In the genomic region with DNA sequence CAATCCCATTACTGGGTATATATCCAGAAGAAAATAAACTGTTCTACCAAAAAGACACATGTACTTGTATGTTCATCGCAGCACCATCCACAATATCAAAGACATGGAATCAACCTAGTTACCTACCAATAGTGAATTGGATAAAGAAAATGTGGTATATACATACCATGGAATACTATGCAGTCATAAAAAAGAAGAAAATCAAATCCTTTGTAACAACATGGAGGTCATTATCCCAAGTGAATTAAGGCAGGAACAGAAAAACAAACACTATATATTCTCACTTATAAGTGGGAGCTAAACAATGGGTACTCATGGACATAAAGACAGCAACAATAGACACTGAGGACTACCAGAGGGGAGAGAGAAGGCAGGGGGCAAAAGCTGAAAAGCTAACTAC, we compare ENCODE assay signal across 2 cellular contexts.
TF ChIP-seq lines count a peak whose summit lies in the region.

No MANE protein-coding gene starts in this region.

TF ChIP-seq in SK-N-SH, 30 proteins besides CTCF, POLR2A, EP300 and RAD21 (continued from another document):
- TF ChIP-seq, protein P1, sequence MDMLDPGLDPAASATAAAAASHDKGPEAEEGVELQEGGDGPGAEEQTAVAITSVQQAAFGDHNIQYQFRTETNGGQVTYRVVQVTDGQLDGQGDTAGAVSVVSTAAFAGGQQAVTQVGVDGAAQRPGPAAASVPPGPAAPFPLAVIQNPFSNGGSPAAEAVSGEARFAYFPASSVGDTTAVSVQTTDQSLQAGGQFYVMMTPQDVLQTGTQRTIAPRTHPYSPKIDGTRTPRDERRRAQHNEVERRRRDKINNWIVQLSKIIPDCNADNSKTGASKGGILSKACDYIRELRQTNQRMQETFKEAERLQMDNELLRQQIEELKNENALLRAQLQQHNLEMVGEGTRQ (IDR thresholded peaks at IDR 0.05; ENCODE audit: borderline replicate concordance, low read depth, low read length) = no peak
- TF ChIP-seq, protein P2, sequence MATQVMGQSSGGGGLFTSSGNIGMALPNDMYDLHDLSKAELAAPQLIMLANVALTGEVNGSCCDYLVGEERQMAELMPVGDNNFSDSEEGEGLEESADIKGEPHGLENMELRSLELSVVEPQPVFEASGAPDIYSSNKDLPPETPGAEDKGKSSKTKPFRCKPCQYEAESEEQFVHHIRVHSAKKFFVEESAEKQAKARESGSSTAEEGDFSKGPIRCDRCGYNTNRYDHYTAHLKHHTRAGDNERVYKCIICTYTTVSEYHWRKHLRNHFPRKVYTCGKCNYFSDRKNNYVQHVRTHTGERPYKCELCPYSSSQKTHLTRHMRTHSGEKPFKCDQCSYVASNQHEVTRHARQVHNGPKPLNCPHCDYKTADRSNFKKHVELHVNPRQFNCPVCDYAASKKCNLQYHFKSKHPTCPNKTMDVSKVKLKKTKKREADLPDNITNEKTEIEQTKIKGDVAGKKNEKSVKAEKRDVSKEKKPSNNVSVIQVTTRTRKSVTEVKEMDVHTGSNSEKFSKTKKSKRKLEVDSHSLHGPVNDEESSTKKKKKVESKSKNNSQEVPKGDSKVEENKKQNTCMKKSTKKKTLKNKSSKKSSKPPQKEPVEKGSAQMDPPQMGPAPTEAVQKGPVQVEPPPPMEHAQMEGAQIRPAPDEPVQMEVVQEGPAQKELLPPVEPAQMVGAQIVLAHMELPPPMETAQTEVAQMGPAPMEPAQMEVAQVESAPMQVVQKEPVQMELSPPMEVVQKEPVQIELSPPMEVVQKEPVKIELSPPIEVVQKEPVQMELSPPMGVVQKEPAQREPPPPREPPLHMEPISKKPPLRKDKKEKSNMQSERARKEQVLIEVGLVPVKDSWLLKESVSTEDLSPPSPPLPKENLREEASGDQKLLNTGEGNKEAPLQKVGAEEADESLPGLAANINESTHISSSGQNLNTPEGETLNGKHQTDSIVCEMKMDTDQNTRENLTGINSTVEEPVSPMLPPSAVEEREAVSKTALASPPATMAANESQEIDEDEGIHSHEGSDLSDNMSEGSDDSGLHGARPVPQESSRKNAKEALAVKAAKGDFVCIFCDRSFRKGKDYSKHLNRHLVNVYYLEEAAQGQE (IDR thresholded peaks at IDR 0.05; ENCODE audit: low read depth, low read length) = no peak
- no peak for TF ChIP-seq CHD2 (IDR thresholded peaks at IDR 0.05; ENCODE audit: low read length, partially characterized antibody)
- TF ChIP-seq RCOR1 (IDR thresholded peaks at IDR 0.05; ENCODE audit: low read length) = no peak
TF ChIP-seq in SK-N-SH: peak in this region for 0.

TF ChIP-seq in SK-N-SH treated with all-trans-retinoic acid at 6 μM for 48 hours, 23 proteins besides CTCF, POLR2A, EP300 and RAD21 (continued from another document):
- TF ChIP-seq, protein P3, sequence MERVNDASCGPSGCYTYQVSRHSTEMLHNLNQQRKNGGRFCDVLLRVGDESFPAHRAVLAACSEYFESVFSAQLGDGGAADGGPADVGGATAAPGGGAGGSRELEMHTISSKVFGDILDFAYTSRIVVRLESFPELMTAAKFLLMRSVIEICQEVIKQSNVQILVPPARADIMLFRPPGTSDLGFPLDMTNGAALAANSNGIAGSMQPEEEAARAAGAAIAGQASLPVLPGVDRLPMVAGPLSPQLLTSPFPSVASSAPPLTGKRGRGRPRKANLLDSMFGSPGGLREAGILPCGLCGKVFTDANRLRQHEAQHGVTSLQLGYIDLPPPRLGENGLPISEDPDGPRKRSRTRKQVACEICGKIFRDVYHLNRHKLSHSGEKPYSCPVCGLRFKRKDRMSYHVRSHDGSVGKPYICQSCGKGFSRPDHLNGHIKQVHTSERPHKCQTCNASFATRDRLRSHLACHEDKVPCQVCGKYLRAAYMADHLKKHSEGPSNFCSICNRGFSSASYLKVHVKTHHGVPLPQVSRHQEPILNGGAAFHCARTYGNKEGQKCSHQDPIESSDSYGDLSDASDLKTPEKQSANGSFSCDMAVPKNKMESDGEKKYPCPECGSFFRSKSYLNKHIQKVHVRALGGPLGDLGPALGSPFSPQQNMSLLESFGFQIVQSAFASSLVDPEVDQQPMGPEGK (CRISPR knock-in tag; IDR thresholded peaks at IDR 0.05; ENCODE audit: borderline replicate concordance) = no peak
- TF ChIP-seq ZNF8 (CRISPR knock-in tag; IDR thresholded peaks at IDR 0.05) = no peak
- no peak for TF ChIP-seq ZFP3 (CRISPR knock-in tag; IDR thresholded peaks at IDR 0.05)
- TF ChIP-seq ISL1 (CRISPR knock-in tag; IDR thresholded peaks at IDR 0.05) = no peak
- TF ChIP-seq PPARA (CRISPR knock-in tag; IDR thresholded peaks at IDR 0.05; ENCODE audit: borderline replicate concordance) = no peak
- no peak for TF ChIP-seq ZFP30 (CRISPR knock-in tag; IDR thresholded peaks at IDR 0.05)
- no peak for TF ChIP-seq SNAI2 (CRISPR knock-in tag; IDR thresholded peaks at IDR 0.05)
- TF ChIP-seq RARB (CRISPR knock-in tag; IDR thresholded peaks at IDR 0.05) = no peak
- TF ChIP-seq, protein P4, sequence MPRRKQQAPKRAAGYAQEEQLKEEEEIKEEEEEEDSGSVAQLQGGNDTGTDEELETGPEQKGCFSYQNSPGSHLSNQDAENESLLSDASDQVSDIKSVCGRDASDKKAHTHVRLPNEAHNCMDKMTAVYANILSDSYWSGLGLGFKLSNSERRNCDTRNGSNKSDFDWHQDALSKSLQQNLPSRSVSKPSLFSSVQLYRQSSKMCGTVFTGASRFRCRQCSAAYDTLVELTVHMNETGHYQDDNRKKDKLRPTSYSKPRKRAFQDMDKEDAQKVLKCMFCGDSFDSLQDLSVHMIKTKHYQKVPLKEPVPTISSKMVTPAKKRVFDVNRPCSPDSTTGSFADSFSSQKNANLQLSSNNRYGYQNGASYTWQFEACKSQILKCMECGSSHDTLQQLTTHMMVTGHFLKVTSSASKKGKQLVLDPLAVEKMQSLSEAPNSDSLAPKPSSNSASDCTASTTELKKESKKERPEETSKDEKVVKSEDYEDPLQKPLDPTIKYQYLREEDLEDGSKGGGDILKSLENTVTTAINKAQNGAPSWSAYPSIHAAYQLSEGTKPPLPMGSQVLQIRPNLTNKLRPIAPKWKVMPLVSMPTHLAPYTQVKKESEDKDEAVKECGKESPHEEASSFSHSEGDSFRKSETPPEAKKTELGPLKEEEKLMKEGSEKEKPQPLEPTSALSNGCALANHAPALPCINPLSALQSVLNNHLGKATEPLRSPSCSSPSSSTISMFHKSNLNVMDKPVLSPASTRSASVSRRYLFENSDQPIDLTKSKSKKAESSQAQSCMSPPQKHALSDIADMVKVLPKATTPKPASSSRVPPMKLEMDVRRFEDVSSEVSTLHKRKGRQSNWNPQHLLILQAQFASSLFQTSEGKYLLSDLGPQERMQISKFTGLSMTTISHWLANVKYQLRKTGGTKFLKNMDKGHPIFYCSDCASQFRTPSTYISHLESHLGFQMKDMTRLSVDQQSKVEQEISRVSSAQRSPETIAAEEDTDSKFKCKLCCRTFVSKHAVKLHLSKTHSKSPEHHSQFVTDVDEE (CRISPR knock-in tag; IDR thresholded peaks at IDR 0.05) = no peak
- no peak for TF ChIP-seq CSDC2 (CRISPR knock-in tag; IDR thresholded peaks at IDR 0.05)
- TF ChIP-seq ZNF70 (CRISPR knock-in tag; IDR thresholded peaks at IDR 0.05) = no peak
- TF ChIP-seq, protein P5, sequence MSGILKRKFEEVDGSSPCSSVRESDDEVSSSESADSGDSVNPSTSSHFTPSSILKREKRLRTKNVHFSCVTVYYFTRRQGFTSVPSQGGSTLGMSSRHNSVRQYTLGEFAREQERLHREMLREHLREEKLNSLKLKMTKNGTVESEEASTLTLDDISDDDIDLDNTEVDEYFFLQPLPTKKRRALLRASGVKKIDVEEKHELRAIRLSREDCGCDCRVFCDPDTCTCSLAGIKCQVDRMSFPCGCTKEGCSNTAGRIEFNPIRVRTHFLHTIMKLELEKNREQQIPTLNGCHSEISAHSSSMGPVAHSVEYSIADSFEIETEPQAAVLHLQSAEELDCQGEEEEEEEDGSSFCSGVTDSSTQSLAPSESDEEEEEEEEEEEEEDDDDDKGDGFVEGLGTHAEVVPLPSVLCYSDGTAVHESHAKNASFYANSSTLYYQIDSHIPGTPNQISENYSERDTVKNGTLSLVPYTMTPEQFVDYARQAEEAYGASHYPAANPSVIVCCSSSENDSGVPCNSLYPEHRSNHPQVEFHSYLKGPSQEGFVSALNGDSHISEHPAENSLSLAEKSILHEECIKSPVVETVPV (CRISPR knock-in tag; IDR thresholded peaks at IDR 0.05) = no peak
- no peak for TF ChIP-seq ZC3H10 (CRISPR knock-in tag; IDR thresholded peaks at IDR 0.05)
- TF ChIP-seq, protein P6, sequence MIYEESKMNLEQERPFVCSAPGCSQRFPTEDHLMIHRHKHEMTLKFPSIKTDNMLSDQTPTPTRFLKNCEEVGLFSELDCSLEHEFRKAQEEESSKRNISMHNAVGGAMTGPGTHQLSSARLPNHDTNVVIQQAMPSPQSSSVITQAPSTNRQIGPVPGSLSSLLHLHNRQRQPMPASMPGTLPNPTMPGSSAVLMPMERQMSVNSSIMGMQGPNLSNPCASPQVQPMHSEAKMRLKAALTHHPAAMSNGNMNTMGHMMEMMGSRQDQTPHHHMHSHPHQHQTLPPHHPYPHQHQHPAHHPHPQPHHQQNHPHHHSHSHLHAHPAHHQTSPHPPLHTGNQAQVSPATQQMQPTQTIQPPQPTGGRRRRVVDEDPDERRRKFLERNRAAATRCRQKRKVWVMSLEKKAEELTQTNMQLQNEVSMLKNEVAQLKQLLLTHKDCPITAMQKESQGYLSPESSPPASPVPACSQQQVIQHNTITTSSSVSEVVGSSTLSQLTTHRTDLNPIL (CRISPR knock-in tag; IDR thresholded peaks at IDR 0.05; ENCODE audit: low read depth) = no peak
- no peak for TF ChIP-seq TCF4 (CRISPR knock-in tag; IDR thresholded peaks at IDR 0.05; ENCODE audit: borderline replicate concordance)
- TF ChIP-seq, protein P7, sequence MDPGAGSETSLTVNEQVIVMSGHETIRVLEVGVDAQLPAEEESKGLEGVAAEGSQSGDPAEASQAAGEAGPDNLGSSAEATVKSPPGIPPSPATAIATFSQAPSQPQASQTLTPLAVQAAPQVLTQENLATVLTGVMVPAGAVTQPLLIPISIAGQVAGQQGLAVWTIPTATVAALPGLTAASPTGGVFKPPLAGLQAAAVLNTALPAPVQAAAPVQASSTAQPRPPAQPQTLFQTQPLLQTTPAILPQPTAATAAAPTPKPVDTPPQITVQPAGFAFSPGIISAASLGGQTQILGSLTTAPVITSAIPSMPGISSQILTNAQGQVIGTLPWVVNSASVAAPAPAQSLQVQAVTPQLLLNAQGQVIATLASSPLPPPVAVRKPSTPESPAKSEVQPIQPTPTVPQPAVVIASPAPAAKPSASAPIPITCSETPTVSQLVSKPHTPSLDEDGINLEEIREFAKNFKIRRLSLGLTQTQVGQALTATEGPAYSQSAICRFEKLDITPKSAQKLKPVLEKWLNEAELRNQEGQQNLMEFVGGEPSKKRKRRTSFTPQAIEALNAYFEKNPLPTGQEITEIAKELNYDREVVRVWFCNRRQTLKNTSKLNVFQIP (CRISPR knock-in tag; IDR thresholded peaks at IDR 0.05; ENCODE audit: borderline replicate concordance, low read depth) = no peak
- no peak for TF ChIP-seq ZNF565 (CRISPR knock-in tag; conservative IDR thresholded peaks at IDR 0.05; ENCODE audit: low read depth)
